Comparison of ENCODE assay signal across 12 cellular contexts in genomic region chr13:106472621-106473020, GRCh38.
DNase-seq lines count a peak whose midpoint lies in the region; ATAC-seq and TF ChIP-seq lines count a peak whose summit lies in the region.
"Had no signal": no experiment of that assay in that cellular context is flagged by ENCODE, and none has a peak within 500 bp of the region (broad histone marks: within the 10 kb centered on the region; RNA-seq: fewer than 3 reads in every experiment).

No MANE protein-coding gene starts in this region.

- H3K27ac Mint-ChIP-seq in HFFc6 = peak overlapping the region; percentile 85
- H3K27ac Mint-ChIP-seq: activated CD8-positive, alpha-beta T cell treated with anti-CD3 and anti-CD28 coated beads for 36 hours; memory B cell had no signal

- peak overlapping the region; percentile 35 for H3K4me3 ChIP-seq in brain microvascular endothelial cell (ENCODE audit: low read depth, low read length)
- peak overlapping the region in 2 of 4 donors; percentile 5 to 24 for H3K4me3 ChIP-seq in stomach
- H3K4me3 ChIP-seq in right atrium auricular region = no peak overlapping the region

- no peak for ATAC-seq in HG03342 (IDR thresholded peaks at IDR 0.05; ENCODE audit: unreplicated experiment)
- ATAC-seq: activated CD8-positive, alpha-beta T cell treated with anti-CD3 and anti-CD28 coated beads for 36 hours had no signal

- TF ChIP-seq CTCF in HFFc6 (IDR thresholded peaks at IDR 0.05) (no peak), brain microvascular endothelial cell (IDR thresholded peaks at IDR 0.05; ENCODE audit: low read depth, low read length, missing control alignments) (no peak), stomach (IDR thresholded peaks at IDR 0.05) (no peak), right atrium auricular region (IDR thresholded peaks at IDR 0.05) (no peak), GM20000 (IDR thresholded peaks at IDR 0.05; ENCODE audit: extremely low read depth, missing control alignments) (no peak)

- H3K27ac ChIP-seq in brain microvascular endothelial cell (peak overlapping the region; percentile 3), stomach (peak overlapping the region; percentile 21 to 65 (median 45)), right atrium auricular region (no peak overlapping the region)

- DNase-seq in HFFc6 = no peak
- no peak for DNase-seq in brain microvascular endothelial cell
- DNase-seq in kidney tubule cell (ENCODE audit: low spot score) = peak; percentile 53
- no peak for DNase-seq in stomach
- DNase-seq in right atrium auricular region (ENCODE audit: low spot score) = no peak
- DNase-seq in GM20000 (ENCODE audit: low spot score) = no peak
- DNase-seq: activated CD8-positive, alpha-beta T cell treated with anti-CD3 and anti-CD28 coated beads for 36 hours; activated effector memory CD4-positive, alpha-beta T cell treated with Interleukin-2 at 50 U/mL for 16 hours; KBM-7; SHP77 had no signal

- no peak for TF ChIP-seq EP300 in stomach (IDR thresholded peaks at IDR 0.05)

- no peaks in the 10 kb centered on the region for H3K9me3 Mint-ChIP-seq in HFFc6
- H3K9me3 Mint-ChIP-seq: activated CD8-positive, alpha-beta T cell treated with anti-CD3 and anti-CD28 coated beads for 36 hours; memory B cell had no signal

- no peaks in the 10 kb centered on the region for H3K36me3 Mint-ChIP-seq in HFFc6 (ENCODE audit: low read depth)
- H3K36me3 Mint-ChIP-seq: memory B cell had no signal

- no peaks in the 10 kb centered on the region; the same call in none of the 2 replicates for H3K27me3 Mint-ChIP-seq in HFFc6 (ENCODE audit: insufficient read depth)

- TF ChIP-seq POLR2A in stomach (IDR thresholded peaks at IDR 0.05) = no peak

- in situ Hi-C loops in brain microvascular endothelial cell (cut with HindIII; ENCODE audit: low pct_ligation_motif_present, low sequenced_read_pairs) = no loop called here

- H3K27me3 ChIP-seq in brain microvascular endothelial cell (replicated peaks) (no peaks in the 10 kb centered on the region), stomach (no peaks in the 10 kb centered on the region), right atrium auricular region (no peaks in the 10 kb centered on the region)

- H3K4me3 Mint-ChIP-seq in HFFc6 = peak overlapping the region; percentile 87
- H3K4me3 Mint-ChIP-seq: activated CD8-positive, alpha-beta T cell treated with anti-CD3 and anti-CD28 coated beads for 36 hours; memory B cell had no signal

- no peaks in the 10 kb centered on the region for H3K36me3 ChIP-seq in brain microvascular endothelial cell (replicated peaks)
- no peaks in the 10 kb centered on the region for H3K36me3 ChIP-seq in stomach
- H3K36me3 ChIP-seq in right atrium auricular region = no peaks in the 10 kb centered on the region

- H3K9me3 ChIP-seq in stomach (no peaks in the 10 kb centered on the region), right atrium auricular region (no peaks in the 10 kb centered on the region)

- H3K4me1 ChIP-seq in stomach (peaks cover 21 to 44% (median 32%) of the 10 kb centered on the region in 4 donors), right atrium auricular region (peaks cover 0 to 14% of the 10 kb centered on the region in 2 donors)

- intact Hi-C loops in stomach (cut with DNase I; ENCODE audit: low total_unique reads) = no loop called here

- 64 to 75% (median 68%) methylated on average over 4 of the region's 4 CpGs for WGBS in stomach, 5 donors

- H3K4me1 Mint-ChIP-seq in HFFc6 (ENCODE audit: low read depth) = peaks cover 15% of the 10 kb centered on the region

Comparison
In these comparisons a context has a peak if more than half of its experiments do, and no peak if none do; other contexts are left out.
1. H3K27ac ChIP-seq: peak in brain microvascular endothelial cell (single experiment) and stomach (5 of 5); none in right atrium auricular region (0 of 2).